ENCODE assay signal across 1 cellular context in genomic region chr16:1961651-1962067, GRCh38.
TF ChIP-seq lines count a peak whose summit lies in the region.

No MANE protein-coding gene starts in this region.

TF ChIP-seq in H1, 55 proteins besides CTCF, POLR2A, EP300 and RAD21:
- no peak for TF ChIP-seq CHD1 (IDR thresholded peaks at IDR 0.05; ENCODE audit: low read depth, low read length)
- no peak for TF ChIP-seq KDM1A (IDR thresholded peaks at IDR 0.05; ENCODE audit: borderline replicate concordance, low read length)
- TF ChIP-seq POLR2AphosphoS5 (IDR thresholded peaks at IDR 0.05; ENCODE audit: low read depth, low read length), result peak; percentile 17
- 0 out of 4 replicates have a peak, but pooled peaks of 1 of the 2 experiments have one; percentile 19 for TF ChIP-seq SIN3A (conservative IDR thresholded peaks at IDR 0.05 in 1 of 2, IDR thresholded peaks at IDR 0.05 in 1 of 2; ENCODE audit: low read depth in 1 of 2, low read length in 2 of 2)
- 0 out of 2 replicates have a peak, but pooled peaks have one; percentile 1 for TF ChIP-seq CHD2 (IDR thresholded peaks at IDR 0.05; ENCODE audit: low read length)
